23 cellular contexts compared by ENCODE assay signal in genomic region chr14:36665887-36666415, GRCh38. TPM values are rescaled to one million over a fixed set of nuclear protein-coding genes. Genes with fewer than 3 reads are reported as not detected.
DNase-seq lines count a peak whose midpoint lies in the region; ATAC-seq and TF ChIP-seq lines count a peak whose summit lies in the region.
"Had no signal": no experiment of that assay in that cellular context is flagged by ENCODE, and none has a peak within 500 bp of the region (broad histone marks: within the 10 kb centered on the region; RNA-seq: fewer than 3 reads in every experiment).

No MANE protein-coding gene starts in this region.

- no peak overlapping the region for H3K27ac Mint-ChIP-seq in type B pancreatic cell
- H3K27ac Mint-ChIP-seq: activated CD4-positive, alpha-beta T cell treated with anti-CD3 and anti-CD28 coated beads, Interleukin-2, amount 10 ng/mL, durations not matched to agents 24 days and 14 days; dendritic cell treated with granulocyte-macrophage colony-stimulating factor and Interleukin-4, amounts not matched to agents 40 ng/mL and 50 ng/mL, for 4 days; stimulated activated naive B cell treated with anti-CD40 and anti-IgM and Interleukin-4, amounts not matched to agents 10 μg/mL and 1 μg/mL and 100 μg/mL, for 72 hours had no signal

- H3K4me1 ChIP-seq in PC-3 (ENCODE audit: insufficient read depth, low read length): peaks cover 34% of the 10 kb centered on the region
- H3K4me1 ChIP-seq in iPS DF 6.9 (ENCODE audit: control insufficient read depth, insufficient read depth, low read length): peaks cover 9% of the 10 kb centered on the region

- H3K27ac ChIP-seq in PC-3 (ENCODE audit: low read length): peak overlapping the region; percentile 77
- no peak overlapping the region for H3K27ac ChIP-seq in iPS DF 6.9 (ENCODE audit: low read length)
- H3K27ac ChIP-seq: adrenal gland, BLaER1 had no signal

- intact Hi-C loops in PC-3 (cut with micrococcal nuclease): loop anchor here (1.0 to 2.0 kb wide), 4 partner anchors 17 to 533 kb away; no protein-coding TSS in a partner anchor

- H3K9me3 Mint-ChIP-seq in type B pancreatic cell: no peaks in the 10 kb centered on the region

- H3K4me3 ChIP-seq in PC-3 (ENCODE audit: low read length) (peak overlapping the region; percentile 89), iPS DF 6.9 (ENCODE audit: low read length) (peak overlapping the region; percentile 25; the same call in 1 of the 2 replicates), foreskin fibroblast (ENCODE audit: low read depth in 1 of 2, low read length in 2 of 2) (no peak overlapping the region)
- H3K4me3 ChIP-seq: adrenal gland, BLaER1 had no signal

- H3K36me3 Mint-ChIP-seq in type B pancreatic cell: peaks cover 4% of the 10 kb centered on the region

- H3K4me1 Mint-ChIP-seq in type B pancreatic cell (ENCODE audit: unreplicated experiment): peaks cover 25% of the 10 kb centered on the region

- peaks cover 89% of the 10 kb centered on the region for H3K27me3 Mint-ChIP-seq in type B pancreatic cell

- WGBS in iPS DF 6.9 (ENCODE audit: insufficient coverage, insufficient read length): no CpG with 5 or more reads among the region's 18 CpGs

- no peaks in the 10 kb centered on the region for H4K20me1 ChIP-seq in PC-3 (ENCODE audit: low read length)
- H4K20me1 ChIP-seq: BLaER1 had no signal

- peak overlapping the region; percentile 96 for H3K4me2 ChIP-seq in PC-3 (ENCODE audit: low read length)
- H3K4me2 ChIP-seq: BLaER1 had no signal

- H3K9me3 ChIP-seq in PC-3 (ENCODE audit: low read length): no peaks in the 10 kb centered on the region
- no peaks in the 10 kb centered on the region for H3K9me3 ChIP-seq in iPS DF 6.9 (ENCODE audit: control insufficient read depth, insufficient read depth, low read length)
- H3K9me3 ChIP-seq: adrenal gland had no signal

- CTCF ChIA-PET in PC-3 (lab: Charles Lee): no interaction called here

- peak; percentile 55 for DNase-seq in NCI-H510A treated with DMSO at 0.1 percent for 48 hours (lab: John Stamatoyannopoulos, UW)
- DNase-seq in NCI-H510A (lab: John Stamatoyannopoulos, UW): no peak
- DNase-seq in PC-3: peak; percentile 47
- DNase-seq in iPS DF 6.9 (ENCODE audit: low read depth, low spot score): no peak
- DNase-seq in type B pancreatic cell (ENCODE audit: extremely low spot score, unreplicated experiment): no peak
- no peak for DNase-seq in foreskin fibroblast
- no peak for DNase-seq in effector CD4-positive, alpha-beta T cell
- DNase-seq: activated CD4-positive, alpha-beta T cell treated with anti-CD3 and anti-CD28 coated beads, Interleukin-2, amount 10 ng/mL, durations not matched to agents 24 days and 14 days; activated CD8-positive, alpha-beta memory T cell treated with anti-CD3 and anti-CD28 coated beads, Interleukin-2, amount 50 U/mL, for 48 hours; activated gamma-delta T cell; adrenal gland; Calu3; KBM-7; left ventricle myocardium superior; NCI-H2029 treated with DMSO at 0.1 percent for 48 hours; stimulated activated naive B cell treated with anti-CD40 and anti-IgM and Interleukin-4, amounts not matched to agents 10 μg/mL and 1 μg/mL and 100 μg/mL, for 72 hours; T-helper 1 cell; trophoblast cell had no signal

- peak overlapping the region; percentile 77 for H3K4me3 Mint-ChIP-seq in type B pancreatic cell
- H3K4me3 Mint-ChIP-seq: activated CD4-positive, alpha-beta T cell treated with anti-CD3 and anti-CD28 coated beads, Interleukin-2, amount 10 ng/mL, durations not matched to agents 24 days and 14 days; dendritic cell treated with granulocyte-macrophage colony-stimulating factor and Interleukin-4, amounts not matched to agents 40 ng/mL and 50 ng/mL, for 4 days had no signal

- ATAC-seq in PC-3: peak; percentile 1
- ATAC-seq in GM21576 (IDR thresholded peaks at IDR 0.05; ENCODE audit: unreplicated experiment): no peak
- ATAC-seq: left ventricle myocardium superior; stimulated activated naive B cell treated with anti-CD40 and anti-IgM and Interleukin-4, amounts not matched to agents 10 μg/mL and 1 μg/mL and 100 μg/mL, for 72 hours had no signal

- no TSS peak for BruUV-seq in PC-3 (replicated peaks; lab: Mats Ljungman, UMichigan)

- H2AFZ ChIP-seq in PC-3 (ENCODE audit: low read length): peak overlapping the region; percentile 70

- H3K27me3 ChIP-seq in PC-3 (ENCODE audit: low read length) (no peaks in the 10 kb centered on the region), iPS DF 6.9 (ENCODE audit: control insufficient read depth, insufficient read depth, low read length) (peaks cover 60% of the 10 kb centered on the region)

- H3K9ac ChIP-seq in PC-3 (ENCODE audit: low read length): peak overlapping the region; percentile 92
- H3K9ac ChIP-seq: BLaER1 had no signal

- H3K79me2 ChIP-seq in PC-3 (ENCODE audit: low read length): peaks cover 87% of the 10 kb centered on the region

- TF ChIP-seq CTCF in PC-3 (conservative IDR thresholded peaks at IDR 0.05; ENCODE audit: low read depth, low read length) (no peak), type B pancreatic cell (conservative IDR thresholded peaks at IDR 0.05) (no peak), foreskin fibroblast (IDR thresholded peaks at IDR 0.05; ENCODE audit: low read depth, low read length) (no peak)

- POLR2A ChIA-PET in PC-3 (lab: Charles Lee; ENCODE audit: unreplicated experiment): no interaction called here

- H3F3A ChIP-seq in PC-3 (ENCODE audit: low read length, unreplicated experiment): no peaks in the 10 kb centered on the region

- no peaks in the 10 kb centered on the region for H3K9me2 ChIP-seq in PC-3 (replicated peaks; ENCODE audit: low read length)

- H3K36me3 ChIP-seq in PC-3 (ENCODE audit: low read depth, low read length) (peaks cover 4% of the 10 kb centered on the region), iPS DF 6.9 (ENCODE audit: control insufficient read depth, insufficient read depth, low read length) (no peaks in the 10 kb centered on the region)
- H3K36me3 ChIP-seq: adrenal gland had no signal

RNA-seq across cellular contexts. Expression of gene PAX9, which starts 4.3 kb away (rescaled TPM):
- total RNA-seq in PC-3 (2014; rRNA removed) (14.3 and 14.9 TPM in 2 replicates), type B pancreatic cell (ENCODE audit: low replicate concordance) (5.6 and 6.3 TPM in 2 replicates)
- total RNA-seq: A172; activated CD4-positive, alpha-beta T cell treated with anti-CD3 and anti-CD28 coated beads, Interleukin-2, amount 10 ng/mL, durations not matched to agents 24 days and 14 days; adrenal gland; left ventricle myocardium superior; omental fat pad had no signal

Comparison
In these comparisons a context has a peak if more than half of its experiments do, and no peak if none do; other contexts are left out.
1. DNase-seq: peak in NCI-H510A treated with DMSO at 0.1 percent for 48 hours (single experiment) and PC-3 (single experiment); none in NCI-H510A (single experiment), iPS DF 6.9 (single experiment), type B pancreatic cell (single experiment), foreskin fibroblast (0 of 2) and effector CD4-positive, alpha-beta T cell (single experiment).
2. H3K4me3 ChIP-seq: peak in PC-3 (single experiment) and iPS DF 6.9 (single experiment); none in foreskin fibroblast (0 of 2).